In the genomic region with DNA sequence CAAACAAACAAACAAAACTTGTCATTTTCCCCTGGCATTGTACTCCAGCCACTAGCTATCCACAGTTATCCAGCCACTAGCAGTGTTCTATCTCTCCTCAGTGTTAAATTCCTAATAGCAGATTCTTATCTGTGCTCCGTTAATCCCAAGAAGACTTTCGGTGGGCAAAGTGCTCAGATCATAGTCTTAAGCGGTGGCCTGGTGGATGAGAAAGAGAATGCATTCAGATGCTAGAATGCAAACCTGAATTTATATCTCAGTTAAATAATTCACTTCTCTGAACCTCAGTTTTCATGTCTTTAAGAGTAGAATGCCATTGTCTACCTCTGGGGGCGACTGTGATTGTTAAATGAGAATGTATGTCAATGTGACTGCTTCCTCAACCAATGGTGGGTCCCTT, we compare ENCODE assay signal across 18 cellular contexts.
"Had no signal": no experiment of that assay in that cellular context is flagged by ENCODE, and none has a peak within 500 bp of the region (broad histone marks: within the 10 kb centered on the region; RNA-seq: fewer than 3 reads in every experiment).

No MANE protein-coding gene starts in this region.

- H3K4me2 ChIP-seq: hepatocyte had no signal

- ATAC-seq: left colon, left ventricle myocardium superior, sciatic nerve had no signal

- H2AFZ ChIP-seq: hepatocyte had no signal

- H3K4me3 ChIP-seq: coronary artery, hepatocyte, lung, skin epidermis, stomach had no signal

- H3K4me1 ChIP-seq: stomach had no signal

- H3K4me3 Mint-ChIP-seq: naive B cell, nephron had no signal

- H3K27ac ChIP-seq: coronary artery, hepatocyte, skin epidermis, stomach had no signal

- DNase-seq: effector CD4-positive, alpha-beta T cell; foreskin melanocyte; head of caudate nucleus; left colon; left ventricle myocardium superior; mesenchymal stem cell; naive B cell; posterior cingulate gyrus; stimulated activated naive CD4-positive, alpha-beta T cell; stomach; substantia nigra; trophoblast cell had no signal

- H3K79me2 ChIP-seq: hepatocyte had no signal

- H3K27ac Mint-ChIP-seq: naive B cell, nephron had no signal

- H3K36me3 ChIP-seq: stomach had no signal
